1 cellular context compared by ENCODE assay signal in the genomic region with DNA sequence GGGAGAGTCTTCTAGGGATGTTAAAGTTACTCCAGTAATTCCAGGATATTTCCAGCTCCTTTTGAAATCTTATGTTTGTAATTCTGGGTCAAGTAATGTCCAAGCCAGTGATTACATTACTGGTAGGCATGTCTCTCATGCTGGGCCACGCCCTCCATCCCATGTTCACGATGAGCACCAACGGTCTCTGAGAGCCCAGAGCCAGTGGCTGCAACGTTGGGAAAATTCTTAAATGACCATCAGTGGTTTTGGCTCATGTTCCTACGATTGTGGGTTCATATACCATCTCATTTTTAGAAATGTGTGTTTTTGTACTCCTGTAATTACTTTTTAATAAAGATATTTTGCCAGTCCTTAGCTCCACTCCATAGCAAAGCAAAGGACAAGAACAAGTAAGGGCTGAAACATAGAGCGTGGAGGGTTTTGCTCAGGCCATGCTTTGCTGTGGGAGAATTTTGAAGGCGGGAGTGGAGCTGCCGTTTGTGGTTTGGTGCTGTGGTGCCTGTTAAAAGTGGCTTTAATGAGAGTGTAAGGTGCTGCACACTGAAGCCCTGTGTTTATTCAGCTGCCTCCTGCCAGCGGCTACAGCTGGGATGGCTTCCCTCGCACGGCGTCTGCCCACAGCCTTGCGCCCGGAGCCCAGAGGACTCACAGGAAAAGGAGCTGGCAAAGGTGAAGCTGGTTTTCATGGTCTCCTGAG.
A peak's percentile ranks its signal among the peaks of the same experiment; 100 is the strongest.
TF ChIP-seq lines count a peak whose summit lies in the region.

No MANE protein-coding gene starts in this region.

TF ChIP-seq in HEK293, 187 proteins besides CTCF, POLR2A, EP300 and RAD21 (continued from another document):
- TF ChIP-seq, protein P1, sequence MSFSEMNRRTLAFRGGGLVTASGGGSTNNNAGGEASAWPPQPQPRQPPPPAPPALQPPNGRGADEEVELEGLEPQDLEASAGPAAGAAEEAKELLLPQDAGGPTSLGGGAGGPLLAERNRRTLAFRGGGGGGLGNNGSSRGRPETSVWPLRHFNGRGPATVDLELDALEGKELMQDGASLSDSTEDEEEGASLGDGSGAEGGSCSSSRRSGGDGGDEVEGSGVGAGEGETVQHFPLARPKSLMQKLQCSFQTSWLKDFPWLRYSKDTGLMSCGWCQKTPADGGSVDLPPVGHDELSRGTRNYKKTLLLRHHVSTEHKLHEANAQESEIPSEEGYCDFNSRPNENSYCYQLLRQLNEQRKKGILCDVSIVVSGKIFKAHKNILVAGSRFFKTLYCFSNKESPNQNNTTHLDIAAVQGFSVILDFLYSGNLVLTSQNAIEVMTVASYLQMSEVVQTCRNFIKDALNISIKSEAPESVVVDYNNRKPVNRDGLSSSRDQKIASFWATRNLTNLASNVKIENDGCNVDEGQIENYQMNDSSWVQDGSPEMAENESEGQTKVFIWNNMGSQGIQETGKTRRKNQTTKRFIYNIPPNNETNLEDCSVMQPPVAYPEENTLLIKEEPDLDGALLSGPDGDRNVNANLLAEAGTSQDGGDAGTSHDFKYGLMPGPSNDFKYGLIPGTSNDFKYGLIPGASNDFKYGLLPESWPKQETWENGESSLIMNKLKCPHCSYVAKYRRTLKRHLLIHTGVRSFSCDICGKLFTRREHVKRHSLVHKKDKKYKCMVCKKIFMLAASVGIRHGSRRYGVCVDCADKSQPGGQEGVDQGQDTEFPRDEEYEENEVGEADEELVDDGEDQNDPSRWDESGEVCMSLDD (tag by site-specific recombination; IDR thresholded peaks at IDR 0.05): no peak
- no peak for TF ChIP-seq IKZF3 (tag by site-specific recombination; IDR thresholded peaks at IDR 0.05)
- TF ChIP-seq ZNF624 (tag by site-specific recombination; IDR thresholded peaks at IDR 0.05): no peak
- no peak for TF ChIP-seq HOXD13 (CRISPR knock-in tag; IDR thresholded peaks at IDR 0.05; ENCODE audit: borderline replicate concordance)
- peak; percentile 49; the same call in 1 of the 2 replicates for TF ChIP-seq ZBTB8A (tag by site-specific recombination; IDR thresholded peaks at IDR 0.05)
- no peak for TF ChIP-seq MYNN (tag by site-specific recombination; IDR thresholded peaks at IDR 0.05; ENCODE audit: borderline replicate concordance)
- no peak for TF ChIP-seq OVOL3 (tag by site-specific recombination; IDR thresholded peaks at IDR 0.05)
- no peak for TF ChIP-seq ZNF266 (tag by site-specific recombination; IDR thresholded peaks at IDR 0.05; ENCODE audit: low read depth)
- TF ChIP-seq, protein P2, sequence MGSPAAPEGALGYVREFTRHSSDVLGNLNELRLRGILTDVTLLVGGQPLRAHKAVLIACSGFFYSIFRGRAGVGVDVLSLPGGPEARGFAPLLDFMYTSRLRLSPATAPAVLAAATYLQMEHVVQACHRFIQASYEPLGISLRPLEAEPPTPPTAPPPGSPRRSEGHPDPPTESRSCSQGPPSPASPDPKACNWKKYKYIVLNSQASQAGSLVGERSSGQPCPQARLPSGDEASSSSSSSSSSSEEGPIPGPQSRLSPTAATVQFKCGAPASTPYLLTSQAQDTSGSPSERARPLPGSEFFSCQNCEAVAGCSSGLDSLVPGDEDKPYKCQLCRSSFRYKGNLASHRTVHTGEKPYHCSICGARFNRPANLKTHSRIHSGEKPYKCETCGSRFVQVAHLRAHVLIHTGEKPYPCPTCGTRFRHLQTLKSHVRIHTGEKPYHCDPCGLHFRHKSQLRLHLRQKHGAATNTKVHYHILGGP (tag by site-specific recombination; IDR thresholded peaks at IDR 0.05): no peak
- TF ChIP-seq GLIS1 (tag by site-specific recombination; IDR thresholded peaks at IDR 0.05): no peak
- peak; percentile 48 for TF ChIP-seq ZXDB (tag by site-specific recombination; IDR thresholded peaks at IDR 0.05)
- no peak for TF ChIP-seq ZNF221 (tag by site-specific recombination; IDR thresholded peaks at IDR 0.05; ENCODE audit: borderline replicate concordance)
